In the genomic region with DNA sequence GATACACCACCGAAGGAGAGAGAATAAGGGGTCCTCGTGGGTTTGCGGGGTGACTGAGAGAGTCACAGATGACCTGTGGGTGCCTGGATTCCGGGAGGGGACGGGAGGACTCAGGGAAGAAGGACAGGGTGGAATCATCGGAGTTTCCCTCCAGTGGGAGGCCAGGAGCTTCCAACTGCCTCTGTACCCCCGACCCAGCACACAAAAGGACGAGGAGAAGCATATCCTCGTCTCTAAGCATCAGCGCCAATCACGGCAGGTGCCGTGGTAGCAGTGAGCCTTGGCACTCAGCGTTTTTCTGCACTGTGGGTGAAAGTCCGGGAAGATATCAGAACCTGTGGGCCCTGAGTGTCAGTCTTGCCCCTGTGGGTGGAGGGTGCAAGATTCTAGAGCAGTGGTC, we compare ENCODE assay signal across 19 cellular contexts.
DNase-seq lines count a peak whose midpoint lies in the region; ATAC-seq and TF ChIP-seq lines count a peak whose summit lies in the region.
"Had no signal": no experiment of that assay in that cellular context is flagged by ENCODE, and none has a peak within 500 bp of the region (broad histone marks: within the 10 kb centered on the region; RNA-seq: fewer than 3 reads in every experiment).

No MANE protein-coding gene starts in this region.

- H3K27me3 ChIP-seq in neuronal stem cell (ENCODE audit: control insufficient read depth in 3 of 3, insufficient read depth in 3 of 3, low read depth in 1 of 3, low read length in 3 of 3) = no peaks in the 10 kb centered on the region
- H3K27me3 ChIP-seq: BLaER1 treated with 17β-estradiol and CSF1 and Interleukin-3, amounts not matched to agents 10 nM and 100 nM had no signal

- peak; percentile 41 for DNase-seq in activated effector memory CD4-positive, alpha-beta T cell treated with anti-CD3 and anti-CD28 coated beads, Interleukin-2, amount 50 U/mL, for 16 hours
- DNase-seq in activated effector memory CD4-positive, alpha-beta T cell treated with Interleukin-2 at 50 U/mL for 16 hours = no peak
- DNase-seq in chondrocyte (ENCODE audit: low spot score) (peak; percentile 30), neuronal stem cell (ENCODE audit: low spot score) (no peak), type B pancreatic cell (ENCODE audit: extremely low spot score, unreplicated experiment) (peak; percentile 43), EL (no peak), NCI-H1417 (lab: John Stamatoyannopoulos, UW) (no peak)
- DNase-seq: Calu3, DMS 273 treated with DMSO at 0.1 percent for 48 hours, DMS53, DND-41, GDM1, HFFc6 had no signal

- no peaks in the 10 kb centered on the region for H3K4me1 ChIP-seq in neuronal stem cell (ENCODE audit: control insufficient read depth in 2 of 2, insufficient read depth in 1 of 2, low read depth in 1 of 2, low read length in 2 of 2)

- peak overlapping the region; percentile 53 for H3K4ac ChIP-seq in neuronal stem cell (ENCODE audit: low read length)

- H3K14ac ChIP-seq in neuronal stem cell (ENCODE audit: low read length) = no peak overlapping the region

- H4K91ac ChIP-seq in neuronal stem cell (ENCODE audit: low read depth, low read length, poor library complexity) = no peak overlapping the region

- no peak overlapping the region for H2AFZ ChIP-seq in neuronal stem cell (ENCODE audit: low read length)

- H2AK5ac ChIP-seq in neuronal stem cell (ENCODE audit: low read depth, low read length) = peak overlapping the region; percentile 89

- peak overlapping the region; percentile 38 for H3K9ac ChIP-seq in neuronal stem cell (ENCODE audit: low read depth, low read length, poor library complexity)
- H3K9ac ChIP-seq: BLaER1 treated with 17β-estradiol and CSF1 and Interleukin-3, amounts not matched to agents 10 nM and 100 nM had no signal

- TF ChIP-seq CTCF in chondrocyte (IDR thresholded peaks at IDR 0.05) = no peak
- TF ChIP-seq CTCF in type B pancreatic cell (conservative IDR thresholded peaks at IDR 0.05) = no peak

- no peak overlapping the region for H3K23ac ChIP-seq in neuronal stem cell (ENCODE audit: low read depth, low read length, poor library complexity)

- H3K9me3 Mint-ChIP-seq in chondrocyte (ENCODE audit: low read depth) (peaks cover 2% of the 10 kb centered on the region), type B pancreatic cell (no peaks in the 10 kb centered on the region)
- H3K9me3 Mint-ChIP-seq: CD8-positive, alpha-beta T cell; HFFc6 had no signal

- ATAC-seq in GM21737 (IDR thresholded peaks at IDR 0.05; ENCODE audit: unreplicated experiment) = no peak
- ATAC-seq: CD8-positive, alpha-beta T cell; HCT116 had no signal

- H3K27ac Mint-ChIP-seq in chondrocyte (ENCODE audit: unreplicated experiment) = no peak overlapping the region
- no peak overlapping the region for H3K27ac Mint-ChIP-seq in type B pancreatic cell
- H3K27ac Mint-ChIP-seq: B cell; CD8-positive, alpha-beta T cell; HFFc6 had no signal

- H3K4me1 Mint-ChIP-seq in chondrocyte (ENCODE audit: low read depth) (peaks cover 13% of the 10 kb centered on the region), type B pancreatic cell (ENCODE audit: unreplicated experiment) (no peaks in the 10 kb centered on the region)

- peak overlapping the region; percentile 30 for H2BK15ac ChIP-seq in neuronal stem cell (ENCODE audit: low read length)

- no peaks in the 10 kb centered on the region for H3K79me1 ChIP-seq in neuronal stem cell (ENCODE audit: low read depth, low read length)

- no peak overlapping the region for H3K4me3 ChIP-seq in neuronal stem cell (ENCODE audit: low read length in 2 of 2)
- H3K4me3 ChIP-seq: BLaER1 treated with 17β-estradiol and CSF1 and Interleukin-3, amounts not matched to agents 10 nM and 100 nM had no signal

- peak overlapping the region; percentile 84 for H2BK12ac ChIP-seq in neuronal stem cell (ENCODE audit: low read length)

- H3K4me3 Mint-ChIP-seq in chondrocyte (ENCODE audit: unreplicated experiment) (no peak overlapping the region), type B pancreatic cell (no peak overlapping the region)
- H3K4me3 Mint-ChIP-seq: B cell; CD8-positive, alpha-beta T cell; HFFc6 had no signal

- no peak overlapping the region for H2BK5ac ChIP-seq in neuronal stem cell (ENCODE audit: low read length)

- no peak overlapping the region for H2BK120ac ChIP-seq in neuronal stem cell (ENCODE audit: low read depth, low read length)

- H3K27me3 Mint-ChIP-seq in chondrocyte (ENCODE audit: low read depth) (no peaks in the 10 kb centered on the region), type B pancreatic cell (peaks cover 4% of the 10 kb centered on the region)
- H3K27me3 Mint-ChIP-seq: B cell had no signal

- H4K8ac ChIP-seq in neuronal stem cell (ENCODE audit: low read depth, low read length) = no peak overlapping the region

- no peak overlapping the region for H3K4me2 ChIP-seq in neuronal stem cell (ENCODE audit: insufficient read depth, low read length, poor library complexity, severe bottlenecking)
- H3K4me2 ChIP-seq: BLaER1 treated with 17β-estradiol and CSF1 and Interleukin-3, amounts not matched to agents 10 nM and 100 nM had no signal

- H3K36me3 ChIP-seq in neuronal stem cell (replicated peaks in 1 of 2; ENCODE audit: control insufficient read depth in 2 of 2, insufficient read depth in 2 of 2, low read length in 2 of 2) = no peaks in the 10 kb centered on the region
- H3K36me3 ChIP-seq: BLaER1 treated with 17β-estradiol and CSF1 and Interleukin-3, amounts not matched to agents 10 nM and 100 nM had no signal

- WGBS in neuronal stem cell (ENCODE audit: extremely low coverage in 2 of 2, insufficient read length in 2 of 2, insufficient replicate concordance in 1 of 2), 2 donors = no CpG with 5 or more reads among the region's 14 CpGs

- H3K9me3 ChIP-seq in neuronal stem cell (replicated peaks in 1 of 2; ENCODE audit: control insufficient read depth in 2 of 2, insufficient read depth in 1 of 2, low read depth in 1 of 2, low read length in 2 of 2) = peaks cover 0 to 2% of the 10 kb centered on the region in 2 donors

- peak overlapping the region; percentile 83 for H3K18ac ChIP-seq in neuronal stem cell (ENCODE audit: low read length)

- H3K36me3 Mint-ChIP-seq in chondrocyte (ENCODE audit: low read depth) = no peaks in the 10 kb centered on the region
- H3K36me3 Mint-ChIP-seq in type B pancreatic cell = no peaks in the 10 kb centered on the region

- H3K27ac ChIP-seq in neuronal stem cell (replicated peaks; ENCODE audit: low read length) = no peak overlapping the region
- H3K27ac ChIP-seq: BLaER1 treated with 17β-estradiol and CSF1 and Interleukin-3, amounts not matched to agents 10 nM and 100 nM; HL-60 had no signal

Comparison
In these comparisons a context has a peak if more than half of its experiments do, and no peak if none do; other contexts are left out.
1. DNase-seq: peak in activated effector memory CD4-positive, alpha-beta T cell treated with anti-CD3 and anti-CD28 coated beads, Interleukin-2, amount 50 U/mL, for 16 hours (single experiment), chondrocyte (single experiment) and type B pancreatic cell (single experiment); none in activated effector memory CD4-positive, alpha-beta T cell treated with Interleukin-2 at 50 U/mL for 16 hours (single experiment), neuronal stem cell (single experiment), EL (single experiment) and NCI-H1417 (0 of 3).